Comparison of ENCODE assay signal across 8 cellular contexts in genomic region chr1:45304311-45305081, GRCh38. TPM values are rescaled to one million over a fixed set of nuclear protein-coding genes. Genes with fewer than 3 reads are reported as not detected.
DNase-seq lines count a peak whose midpoint lies in the region; ATAC-seq and TF ChIP-seq lines count a peak whose summit lies in the region.

No MANE protein-coding gene starts in this region.

- H3K36me3 Mint-ChIP-seq in activated CD4-positive, alpha-beta T cell treated with anti-CD3 and anti-CD28 coated beads for 36 hours (ENCODE audit: low read depth), result no peaks in the 10 kb centered on the region
- H3K36me3 Mint-ChIP-seq in stimulated activated memory B cell treated with anti-CD40 and anti-IgM and Interleukin-4, amounts not matched to agents 10 μg/mL and 1 μg/mL and 100 μg/mL, for 72 hours, result no peaks in the 10 kb centered on the region

- peak; percentile 46 for DNase-seq in activated CD4-positive, alpha-beta T cell treated with anti-CD3 and anti-CD28 coated beads for 36 hours
- DNase-seq in activated CD4-positive, alpha-beta T cell treated with anti-CD3 and anti-CD28 coated beads, Interleukin-2, amount 50 U/mL, for 4 hours, result no peak
- DNase-seq in LHCN-M2 (ENCODE audit: low read depth), result peak; percentile 36
- peak in 6 of 7 donors; percentile 38 to 67 (median 51) for DNase-seq in adrenal gland
- DNase-seq in iris pigment epithelial cell (ENCODE audit: low read depth), result peak; percentile 47
- no peak for DNase-seq in effector CD4-positive, alpha-beta T cell

- H3K27ac Mint-ChIP-seq in activated CD4-positive, alpha-beta T cell treated with anti-CD3 and anti-CD28 coated beads for 36 hours, result peak overlapping the region; percentile 93
- peak overlapping the region; percentile 94 for H3K27ac Mint-ChIP-seq in stimulated activated memory B cell treated with anti-CD40 and anti-IgM and Interleukin-4, amounts not matched to agents 10 μg/mL and 1 μg/mL and 100 μg/mL, for 72 hours

- 38 to 54% (median 42%) methylated on average over 7 to 15 of the region's 15 CpGs for WGBS in adrenal gland, 4 donors

- CTCF ChIA-PET in activated CD4-positive, alpha-beta T cell treated with anti-CD3 and anti-CD28 coated beads for 36 hours (lab: Charles Lee), result interaction anchor here (0.9 to 12.1 kb wide), 6 partner anchors 22 to 529 kb away, joined by 3 to 255 read pairs (median 8); partner anchors contain the start of genes BTBD19, HECTD3, HPDL and MUTYH

- H3K4me3 Mint-ChIP-seq in activated CD4-positive, alpha-beta T cell treated with anti-CD3 and anti-CD28 coated beads for 36 hours, result peak overlapping the region; percentile 84
- H3K4me3 Mint-ChIP-seq in stimulated activated memory B cell treated with anti-CD40 and anti-IgM and Interleukin-4, amounts not matched to agents 10 μg/mL and 1 μg/mL and 100 μg/mL, for 72 hours, result peak overlapping the region; percentile 83

- no peaks in the 10 kb centered on the region for H3K9me3 Mint-ChIP-seq in activated CD4-positive, alpha-beta T cell treated with anti-CD3 and anti-CD28 coated beads for 36 hours (ENCODE audit: low read depth)
- no peaks in the 10 kb centered on the region for H3K9me3 Mint-ChIP-seq in stimulated activated memory B cell treated with anti-CD40 and anti-IgM and Interleukin-4, amounts not matched to agents 10 μg/mL and 1 μg/mL and 100 μg/mL, for 72 hours

- H3K27ac ChIP-seq in adrenal gland, result peak overlapping the region; percentile 31 to 94 (median 75)

- TF ChIP-seq CTCF in adrenal gland (IDR thresholded peaks at IDR 0.05), result no peak

- intact Hi-C loops in activated CD4-positive, alpha-beta T cell treated with anti-CD3 and anti-CD28 coated beads for 36 hours (cut with DNase I, micrococcal nuclease), result loop anchor here (5.0 to 10.0 kb wide), 4 partner anchors 97 to 950 kb away; partner anchors contain the start of genes BTBD19 (in 1 of the 2), DYNLT4 (in 1 of the 2), ERI3 (in 1 of the 2) and PLK3 (in 1 of the 2)
- intact Hi-C loops in adrenal gland (cut with DNase I), result no loop called here

- POLR2A ChIA-PET in activated CD4-positive, alpha-beta T cell treated with anti-CD3 and anti-CD28 coated beads for 36 hours (lab: Charles Lee), result interaction anchor here (0.6 to 2.8 kb wide), 11 partner anchors 36 to 583 kb away, joined by 3 to 33 read pairs (median 5); partner anchors contain the start of genes AKR1A1, CCDC163, EIF2B3 and HECTD3

- H3K9me3 ChIP-seq in adrenal gland (replicated peaks in 1 of 3), result no peaks in the 10 kb centered on the region

- H3K27me3 Mint-ChIP-seq in activated CD4-positive, alpha-beta T cell treated with anti-CD3 and anti-CD28 coated beads for 36 hours, result no peaks in the 10 kb centered on the region
- H3K27me3 Mint-ChIP-seq in stimulated activated memory B cell treated with anti-CD40 and anti-IgM and Interleukin-4, amounts not matched to agents 10 μg/mL and 1 μg/mL and 100 μg/mL, for 72 hours, result no peaks in the 10 kb centered on the region

- H3K36me3 ChIP-seq in adrenal gland (replicated peaks in 1 of 2), result no peaks in the 10 kb centered on the region

- H3K27me3 ChIP-seq in adrenal gland, result no peaks in the 10 kb centered on the region

- no peak for ATAC-seq in activated CD4-positive, alpha-beta T cell treated with anti-CD3 and anti-CD28 coated beads for 36 hours
- ATAC-seq in stimulated activated memory B cell treated with anti-CD40 and anti-IgM and Interleukin-4, amounts not matched to agents 10 μg/mL and 1 μg/mL and 100 μg/mL, for 72 hours, result no peak
- no peak for ATAC-seq in GM21423 (IDR thresholded peaks at IDR 0.05; ENCODE audit: unreplicated experiment)

- H3K4me1 Mint-ChIP-seq in activated CD4-positive, alpha-beta T cell treated with anti-CD3 and anti-CD28 coated beads for 36 hours, result peaks cover 44% of the 10 kb centered on the region
- H3K4me1 Mint-ChIP-seq in stimulated activated memory B cell treated with anti-CD40 and anti-IgM and Interleukin-4, amounts not matched to agents 10 μg/mL and 1 μg/mL and 100 μg/mL, for 72 hours, result peaks cover 31% of the 10 kb centered on the region

- H3K4me1 ChIP-seq in adrenal gland (replicated peaks in 1 of 2), result peaks cover 9 to 13% of the 10 kb centered on the region in 2 donors

- peak overlapping the region in 3 of 4 donors; percentile 47 to 78 (median 60) for H3K4me3 ChIP-seq in adrenal gland

- TF ChIP-seq POLR2A in adrenal gland (IDR thresholded peaks at IDR 0.05), result no peak

RNA-seq across cellular contexts. Expression of gene HPDL, which starts 22.2 kb away (rescaled TPM):
- total RNA-seq in activated CD4-positive, alpha-beta T cell treated with anti-CD3 and anti-CD28 coated beads for 36 hours, result 10 to 100 TPM; 12.7 to 17.9 TPM
- 0.23 and 0.51 TPM in 2 replicates for total RNA-seq in LHCN-M2 (2014; rRNA removed)
- polyA plus RNA-seq in LHCN-M2 (2012), result 0.06 TPM
- total RNA-seq in adrenal gland, result 1 to 10 TPM in 1 of 8 donors, under 1 TPM in 4, not detected in 3; 0.18 to 1.1 (median 0.28) TPM
- under 1 TPM; 0.16 to 0.37 (median 0.33) TPM for polyA plus RNA-seq in adrenal gland

RNA-seq across cellular contexts. Expression of gene TOE1, which starts 35.5 kb away (rescaled TPM):
- total RNA-seq in activated CD4-positive, alpha-beta T cell treated with anti-CD3 and anti-CD28 coated beads for 36 hours, result 10 to 100 TPM; 29.8 to 42.3 TPM
- total RNA-seq in LHCN-M2 (2014; rRNA removed), result 24.1 and 28.3 TPM in 2 replicates
- 10.6 TPM for polyA plus RNA-seq in LHCN-M2 (2012)
- total RNA-seq in adrenal gland, result 10 to 100 TPM in 3 of 8 donors, 1 to 10 TPM in 5; 3.3 to 15.4 (median 9.8) TPM
- 10 to 100 TPM in 2 of 3 donors, 1 to 10 TPM in 1; 8.9 to 17.7 (median 10.3) TPM for polyA plus RNA-seq in adrenal gland

RNA-seq across cellular contexts. Expression of gene MUTYH, which starts 35.7 kb away (rescaled TPM):
- total RNA-seq in activated CD4-positive, alpha-beta T cell treated with anti-CD3 and anti-CD28 coated beads for 36 hours, result 10 to 100 TPM; 48.6 to 53.7 TPM
- total RNA-seq in LHCN-M2 (2014; rRNA removed) (25.1 and 29.3 TPM in 2 replicates), adrenal gland (10 to 100 TPM; 15.0 to 35.4 (median 22.2) TPM)
- polyA plus RNA-seq in LHCN-M2 (2012), result 7.9 TPM
- polyA plus RNA-seq in adrenal gland, result 10 to 100 TPM in 2 of 3 donors, 1 to 10 TPM in 1; 9.8 to 60.7 (median 44.0) TPM

Comparison
In these comparisons a context has a peak if more than half of its experiments do, and no peak if none do; other contexts are left out.
1. DNase-seq: peak in activated CD4-positive, alpha-beta T cell treated with anti-CD3 and anti-CD28 coated beads for 36 hours (single experiment), LHCN-M2 (single experiment), adrenal gland (6 of 7) and iris pigment epithelial cell (single experiment); none in activated CD4-positive, alpha-beta T cell treated with anti-CD3 and anti-CD28 coated beads, Interleukin-2, amount 50 U/mL, for 4 hours (0 of 2) and effector CD4-positive, alpha-beta T cell (single experiment).
2. intact Hi-C loops: an anchor here in activated CD4-positive, alpha-beta T cell treated with anti-CD3 and anti-CD28 coated beads for 36 hours (5.0 to 10.0 kb wide); none called in adrenal gland.